Comparison of ENCODE assay signal across 1 cellular context in the genomic region with DNA sequence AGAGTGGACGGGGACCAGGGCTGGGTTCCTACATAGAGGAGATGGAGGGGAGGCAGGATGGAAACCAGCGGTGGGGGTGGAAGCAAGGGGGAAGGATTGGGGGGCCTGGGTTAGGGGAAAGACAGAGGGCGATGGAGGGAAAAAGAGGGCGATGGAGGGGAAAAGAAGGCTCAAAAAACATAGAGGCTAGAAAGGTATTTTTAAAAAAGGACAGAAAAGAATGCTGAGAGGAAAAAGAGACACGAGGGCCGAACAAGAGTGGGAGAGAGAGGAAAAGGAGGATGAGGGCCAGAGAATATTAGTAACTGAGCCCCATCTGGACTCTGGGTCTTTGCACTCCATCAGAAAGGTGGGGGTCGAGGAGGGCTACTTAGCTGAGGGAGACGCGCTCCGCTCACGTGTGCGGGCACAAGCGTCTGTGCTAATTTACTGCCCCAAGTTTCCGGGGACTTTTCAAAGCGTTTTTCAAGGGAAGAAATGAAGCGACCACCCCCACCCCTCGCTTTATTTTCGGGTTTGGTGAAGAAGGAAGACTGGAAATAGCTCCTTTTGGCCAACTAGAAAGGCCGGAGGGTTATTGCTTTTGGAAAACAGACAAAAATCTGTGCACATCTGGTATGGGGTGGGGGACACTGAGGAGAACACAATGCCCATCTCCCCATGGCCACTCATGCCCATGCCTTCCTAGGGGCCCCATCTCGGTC.
TF ChIP-seq lines count a peak whose summit lies in the region.

No MANE protein-coding gene starts in this region.

TF ChIP-seq in H1, 55 proteins besides CTCF, POLR2A, EP300 and RAD21:
- TF ChIP-seq SAP30 (IDR thresholded peaks at IDR 0.05; ENCODE audit: insufficient read depth, insufficient replicate concordance, low read length): no peak
- peak; percentile 43 for TF ChIP-seq EZH2 (IDR thresholded peaks at IDR 0.05; ENCODE audit: low read depth, low read length, severe bottlenecking)
